ENCODE assay signal across 19 cellular contexts in genomic region chr10:48274636-48275035, GRCh38. TPM values are rescaled to one million over a fixed set of nuclear protein-coding genes. Genes with fewer than 3 reads are reported as not detected.
DNase-seq lines count a peak whose midpoint lies in the region; ATAC-seq and TF ChIP-seq lines count a peak whose summit lies in the region.
"Had no signal": no experiment of that assay in that cellular context is flagged by ENCODE, and none has a peak within 500 bp of the region (broad histone marks: within the 10 kb centered on the region; RNA-seq: fewer than 3 reads in every experiment).

TSS of gene FRMPD2 (minus strand) at chr10:48274696. CDS start at chr10:48274567, 129 bp downstream.

- DNase-seq in left cardiac atrium (peak; percentile 52), Right ventricle myocardium inferior (ENCODE audit: missing footprints) (no peak), NCI-H82 (lab: John Stamatoyannopoulos, UW) (peak; percentile 89), esophagus muscularis mucosa (ENCODE audit: extremely low spot score) (peak; percentile 89), left colon (no peak)
- DNase-seq in activated naive CD4-positive, alpha-beta T cell treated with anti-CD3 and anti-CD28 coated beads, Interleukin-2, amount 50 U/mL, for 72 hours (ENCODE audit: low spot score in 2 of 2), result no peak
- DNase-seq: activated CD4-positive, alpha-beta T cell treated with anti-CD3 and anti-CD28 coated beads for 36 hours; activated CD8-positive, alpha-beta memory T cell treated with anti-CD3 and anti-CD28 coated beads, Interleukin-2, amount 10 ng/mL, durations not matched to agents 7 days and 5 days; adrenal gland; heart right ventricle; KBM-7; right lobe of liver; stimulated activated naive CD4-positive, alpha-beta T cell; transverse colon had no signal

- no peaks in the 10 kb centered on the region for H3K36me3 ChIP-seq in esophagus muscularis mucosa
- H3K36me3 ChIP-seq: adrenal gland, heart right ventricle, right lobe of liver, transverse colon had no signal

- TF ChIP-seq EP300 in esophagus muscularis mucosa (IDR thresholded peaks at IDR 0.05), result no peak

- H3K36me3 Mint-ChIP-seq in activated naive CD4-positive, alpha-beta T cell treated with anti-CD3 and anti-CD28 coated beads, Interleukin-2, amount 50 U/mL, for 72 hours, result no peaks in the 10 kb centered on the region
- H3K36me3 Mint-ChIP-seq: activated CD8-positive, alpha-beta memory T cell treated with anti-CD3 and anti-CD28 coated beads, Interleukin-2, amount 10 ng/mL, durations not matched to agents 7 days and 5 days had no signal

- H3K9me3 ChIP-seq in esophagus muscularis mucosa, result no peaks in the 10 kb centered on the region
- H3K9me3 ChIP-seq: A549, adrenal gland, right lobe of liver, transverse colon had no signal

- H3K27ac ChIP-seq in esophagus muscularis mucosa (replicated peaks in 1 of 4), result no peak within 1 kb of the TSS
- H3K27ac ChIP-seq in temporal lobe (ENCODE audit: low read depth, low read length), result peak within 1 kb of the TSS; percentile 36
- H3K27ac ChIP-seq: A549, adrenal gland, C4-2B, heart right ventricle, right lobe of liver, RWPE1, transverse colon had no signal

- intact Hi-C loops in left cardiac atrium (cut with DNase I), result no loop called here
- intact Hi-C loops in Right ventricle myocardium inferior (cut with DNase I), result no loop called here
- intact Hi-C loops in esophagus muscularis mucosa (cut with DNase I), result no loop called here
- intact Hi-C loops in left colon (cut with DNase I, micrococcal nuclease), result no loop called here

- WGBS in esophagus muscularis mucosa, result 82% methylated on average over 8 of the region's 8 CpGs

- TF ChIP-seq POLR2A in esophagus muscularis mucosa (IDR thresholded peaks at IDR 0.05; ENCODE audit: low read depth), result no peak

- no peaks in the 10 kb centered on the region for H3K27me3 ChIP-seq in esophagus muscularis mucosa
- H3K27me3 ChIP-seq: adrenal gland, right lobe of liver, transverse colon had no signal

- H3K9me3 Mint-ChIP-seq in activated naive CD4-positive, alpha-beta T cell treated with anti-CD3 and anti-CD28 coated beads, Interleukin-2, amount 50 U/mL, for 72 hours, result no peaks in the 10 kb centered on the region

- TF ChIP-seq CTCF in esophagus muscularis mucosa (IDR thresholded peaks at IDR 0.05), result no peak

- H3K4me1 ChIP-seq in esophagus muscularis mucosa, result no peaks in the 10 kb centered on the region
- H3K4me1 ChIP-seq: A549, adrenal gland, heart right ventricle, right lobe of liver, transverse colon had no signal

- ATAC-seq in left cardiac atrium (peak; percentile 87 to 90), Right ventricle myocardium inferior (no peak), left colon (no peak), GM19035 (IDR thresholded peaks at IDR 0.05; ENCODE audit: unreplicated experiment) (no peak)
- no peak for ATAC-seq in activated naive CD4-positive, alpha-beta T cell treated with anti-CD3 and anti-CD28 coated beads, Interleukin-2, amount 50 U/mL, for 72 hours
- ATAC-seq: A549; activated CD4-positive, alpha-beta T cell treated with anti-CD3 and anti-CD28 coated beads for 36 hours; activated CD8-positive, alpha-beta memory T cell treated with anti-CD3 and anti-CD28 coated beads, Interleukin-2, amount 10 ng/mL, durations not matched to agents 7 days and 5 days; right lobe of liver had no signal

- H3K4me3 ChIP-seq in esophagus muscularis mucosa, result no peak within 1 kb of the TSS
- H3K4me3 ChIP-seq: A549, adrenal gland, heart right ventricle, right lobe of liver, transverse colon had no signal

- no peak within 1 kb of the TSS for H3K27ac Mint-ChIP-seq in activated naive CD4-positive, alpha-beta T cell treated with anti-CD3 and anti-CD28 coated beads, Interleukin-2, amount 50 U/mL, for 72 hours
- H3K27ac Mint-ChIP-seq: activated CD4-positive, alpha-beta T cell treated with anti-CD3 and anti-CD28 coated beads for 36 hours; activated CD8-positive, alpha-beta memory T cell treated with anti-CD3 and anti-CD28 coated beads, Interleukin-2, amount 10 ng/mL, durations not matched to agents 7 days and 5 days had no signal

RNA-seq across cellular contexts. Expression of gene FRMPD2, which starts in this region (rescaled TPM):
- 1 to 10 TPM; 6.0 to 7.7 TPM for total RNA-seq in left cardiac atrium
- total RNA-seq in Right ventricle myocardium inferior, result not detected
- total RNA-seq in esophagus muscularis mucosa, result not detected
- total RNA-seq in temporal lobe, result 4.2 TPM
- under 1 TPM; 0.18 to 0.36 TPM for total RNA-seq in left colon
- under 1 TPM in 1 of 2 donors, not detected in 1; 0.36 TPM for total RNA-seq in activated naive CD4-positive, alpha-beta T cell treated with anti-CD3 and anti-CD28 coated beads, Interleukin-2, amount 50 U/mL, for 72 hours
- total RNA-seq: activated CD4-positive, alpha-beta T cell treated with anti-CD3 and anti-CD28 coated beads for 36 hours; activated CD8-positive, alpha-beta memory T cell treated with anti-CD3 and anti-CD28 coated beads, Interleukin-2, amount 10 ng/mL, durations not matched to agents 7 days and 5 days; right lobe of liver had no signal

Comparison
In these comparisons a context has a peak if more than half of its experiments do, and no peak if none do; other contexts are left out.
1. ATAC-seq: peak in left cardiac atrium (2 of 2); none in Right ventricle myocardium inferior (single experiment), left colon (single experiment), GM19035 (single experiment) and activated naive CD4-positive, alpha-beta T cell treated with anti-CD3 and anti-CD28 coated beads, Interleukin-2, amount 50 U/mL, for 72 hours (0 of 2).
2. DNase-seq: peak in left cardiac atrium (single experiment) and NCI-H82 (single experiment); none in Right ventricle myocardium inferior (single experiment), left colon (0 of 2) and activated naive CD4-positive, alpha-beta T cell treated with anti-CD3 and anti-CD28 coated beads, Interleukin-2, amount 50 U/mL, for 72 hours (0 of 2).
3. Peak in DNase-seq in esophagus muscularis mucosa; RNA of the gene not detected or under 1 TPM.